ENCODE assay signal across 1 cellular context in genomic region chr17:80219777-80220708, GRCh38.
TF ChIP-seq lines count a peak whose summit lies in the region.

TSS of gene SGSH (minus strand) at chr17:80220333. CDS start at chr17:80220313, 20 bp downstream.
TSS of gene SLC26A11 (plus strand) at chr17:80220427. CDS start at chr17:80221561, 1,134 bp downstream.

TF ChIP-seq in WTC11, 78 proteins besides CTCF, POLR2A, EP300 and RAD21 (continued from another document):
- TF ChIP-seq AR (CRISPR knock-in tag; IDR thresholded peaks at IDR 0.05) (no peak), FOXP4 (CRISPR knock-in tag; IDR thresholded peaks at IDR 0.05) (0 out of 2 replicates have a peak, but pooled peaks have one; percentile 10), ATF3 (CRISPR knock-in tag; conservative IDR thresholded peaks at IDR 0.05) (no peak), ZNF423 (CRISPR knock-in tag; IDR thresholded peaks at IDR 0.05) (0 out of 2 replicates have a peak, but pooled peaks have one; percentile 41), CREM (CRISPR knock-in tag; IDR thresholded peaks at IDR 0.05) (no peak)
